ENCODE assay signal across 1 cellular context in the genomic region with DNA sequence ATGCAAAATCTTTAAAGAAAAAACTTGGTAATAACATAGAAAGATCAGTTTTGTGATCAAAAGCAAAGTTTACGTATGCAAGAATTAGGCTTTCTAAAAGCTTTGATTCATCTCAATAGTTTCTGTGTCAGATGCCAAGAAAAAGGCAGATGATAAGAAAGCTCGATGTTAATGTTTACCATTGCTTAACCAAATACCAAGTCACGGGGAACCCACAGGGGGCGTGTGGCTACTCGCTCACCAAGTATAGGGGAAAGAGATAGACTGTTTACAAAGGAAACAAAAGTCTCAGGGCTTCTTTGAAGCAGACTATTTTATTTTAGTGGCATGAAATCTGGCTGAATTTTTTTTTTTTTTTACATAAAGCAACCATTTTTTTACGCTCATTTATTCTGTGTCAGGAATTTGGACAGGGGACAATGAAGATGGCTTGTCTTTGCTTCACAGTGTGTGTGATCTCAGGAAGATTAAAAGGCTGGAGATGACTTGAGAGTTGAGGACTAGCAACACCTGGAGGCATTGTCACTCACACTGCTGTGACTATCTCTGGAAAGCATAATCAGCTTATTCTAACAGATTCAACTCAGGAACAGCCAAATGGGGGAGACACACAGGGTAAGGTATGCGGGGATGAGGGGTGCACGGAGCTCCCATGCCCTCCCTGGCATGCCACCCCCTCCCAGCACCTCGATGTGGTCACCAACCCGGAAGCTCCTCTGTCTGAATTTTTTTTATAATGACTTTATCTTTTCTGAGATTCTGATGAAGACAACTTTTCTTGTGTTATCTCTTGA.
TF ChIP-seq lines count a peak whose summit lies in the region.

No MANE protein-coding gene starts in this region.

TF ChIP-seq in K562, 482 proteins besides CTCF, POLR2A, EP300 and RAD21:
- TF ChIP-seq, protein P1, sequence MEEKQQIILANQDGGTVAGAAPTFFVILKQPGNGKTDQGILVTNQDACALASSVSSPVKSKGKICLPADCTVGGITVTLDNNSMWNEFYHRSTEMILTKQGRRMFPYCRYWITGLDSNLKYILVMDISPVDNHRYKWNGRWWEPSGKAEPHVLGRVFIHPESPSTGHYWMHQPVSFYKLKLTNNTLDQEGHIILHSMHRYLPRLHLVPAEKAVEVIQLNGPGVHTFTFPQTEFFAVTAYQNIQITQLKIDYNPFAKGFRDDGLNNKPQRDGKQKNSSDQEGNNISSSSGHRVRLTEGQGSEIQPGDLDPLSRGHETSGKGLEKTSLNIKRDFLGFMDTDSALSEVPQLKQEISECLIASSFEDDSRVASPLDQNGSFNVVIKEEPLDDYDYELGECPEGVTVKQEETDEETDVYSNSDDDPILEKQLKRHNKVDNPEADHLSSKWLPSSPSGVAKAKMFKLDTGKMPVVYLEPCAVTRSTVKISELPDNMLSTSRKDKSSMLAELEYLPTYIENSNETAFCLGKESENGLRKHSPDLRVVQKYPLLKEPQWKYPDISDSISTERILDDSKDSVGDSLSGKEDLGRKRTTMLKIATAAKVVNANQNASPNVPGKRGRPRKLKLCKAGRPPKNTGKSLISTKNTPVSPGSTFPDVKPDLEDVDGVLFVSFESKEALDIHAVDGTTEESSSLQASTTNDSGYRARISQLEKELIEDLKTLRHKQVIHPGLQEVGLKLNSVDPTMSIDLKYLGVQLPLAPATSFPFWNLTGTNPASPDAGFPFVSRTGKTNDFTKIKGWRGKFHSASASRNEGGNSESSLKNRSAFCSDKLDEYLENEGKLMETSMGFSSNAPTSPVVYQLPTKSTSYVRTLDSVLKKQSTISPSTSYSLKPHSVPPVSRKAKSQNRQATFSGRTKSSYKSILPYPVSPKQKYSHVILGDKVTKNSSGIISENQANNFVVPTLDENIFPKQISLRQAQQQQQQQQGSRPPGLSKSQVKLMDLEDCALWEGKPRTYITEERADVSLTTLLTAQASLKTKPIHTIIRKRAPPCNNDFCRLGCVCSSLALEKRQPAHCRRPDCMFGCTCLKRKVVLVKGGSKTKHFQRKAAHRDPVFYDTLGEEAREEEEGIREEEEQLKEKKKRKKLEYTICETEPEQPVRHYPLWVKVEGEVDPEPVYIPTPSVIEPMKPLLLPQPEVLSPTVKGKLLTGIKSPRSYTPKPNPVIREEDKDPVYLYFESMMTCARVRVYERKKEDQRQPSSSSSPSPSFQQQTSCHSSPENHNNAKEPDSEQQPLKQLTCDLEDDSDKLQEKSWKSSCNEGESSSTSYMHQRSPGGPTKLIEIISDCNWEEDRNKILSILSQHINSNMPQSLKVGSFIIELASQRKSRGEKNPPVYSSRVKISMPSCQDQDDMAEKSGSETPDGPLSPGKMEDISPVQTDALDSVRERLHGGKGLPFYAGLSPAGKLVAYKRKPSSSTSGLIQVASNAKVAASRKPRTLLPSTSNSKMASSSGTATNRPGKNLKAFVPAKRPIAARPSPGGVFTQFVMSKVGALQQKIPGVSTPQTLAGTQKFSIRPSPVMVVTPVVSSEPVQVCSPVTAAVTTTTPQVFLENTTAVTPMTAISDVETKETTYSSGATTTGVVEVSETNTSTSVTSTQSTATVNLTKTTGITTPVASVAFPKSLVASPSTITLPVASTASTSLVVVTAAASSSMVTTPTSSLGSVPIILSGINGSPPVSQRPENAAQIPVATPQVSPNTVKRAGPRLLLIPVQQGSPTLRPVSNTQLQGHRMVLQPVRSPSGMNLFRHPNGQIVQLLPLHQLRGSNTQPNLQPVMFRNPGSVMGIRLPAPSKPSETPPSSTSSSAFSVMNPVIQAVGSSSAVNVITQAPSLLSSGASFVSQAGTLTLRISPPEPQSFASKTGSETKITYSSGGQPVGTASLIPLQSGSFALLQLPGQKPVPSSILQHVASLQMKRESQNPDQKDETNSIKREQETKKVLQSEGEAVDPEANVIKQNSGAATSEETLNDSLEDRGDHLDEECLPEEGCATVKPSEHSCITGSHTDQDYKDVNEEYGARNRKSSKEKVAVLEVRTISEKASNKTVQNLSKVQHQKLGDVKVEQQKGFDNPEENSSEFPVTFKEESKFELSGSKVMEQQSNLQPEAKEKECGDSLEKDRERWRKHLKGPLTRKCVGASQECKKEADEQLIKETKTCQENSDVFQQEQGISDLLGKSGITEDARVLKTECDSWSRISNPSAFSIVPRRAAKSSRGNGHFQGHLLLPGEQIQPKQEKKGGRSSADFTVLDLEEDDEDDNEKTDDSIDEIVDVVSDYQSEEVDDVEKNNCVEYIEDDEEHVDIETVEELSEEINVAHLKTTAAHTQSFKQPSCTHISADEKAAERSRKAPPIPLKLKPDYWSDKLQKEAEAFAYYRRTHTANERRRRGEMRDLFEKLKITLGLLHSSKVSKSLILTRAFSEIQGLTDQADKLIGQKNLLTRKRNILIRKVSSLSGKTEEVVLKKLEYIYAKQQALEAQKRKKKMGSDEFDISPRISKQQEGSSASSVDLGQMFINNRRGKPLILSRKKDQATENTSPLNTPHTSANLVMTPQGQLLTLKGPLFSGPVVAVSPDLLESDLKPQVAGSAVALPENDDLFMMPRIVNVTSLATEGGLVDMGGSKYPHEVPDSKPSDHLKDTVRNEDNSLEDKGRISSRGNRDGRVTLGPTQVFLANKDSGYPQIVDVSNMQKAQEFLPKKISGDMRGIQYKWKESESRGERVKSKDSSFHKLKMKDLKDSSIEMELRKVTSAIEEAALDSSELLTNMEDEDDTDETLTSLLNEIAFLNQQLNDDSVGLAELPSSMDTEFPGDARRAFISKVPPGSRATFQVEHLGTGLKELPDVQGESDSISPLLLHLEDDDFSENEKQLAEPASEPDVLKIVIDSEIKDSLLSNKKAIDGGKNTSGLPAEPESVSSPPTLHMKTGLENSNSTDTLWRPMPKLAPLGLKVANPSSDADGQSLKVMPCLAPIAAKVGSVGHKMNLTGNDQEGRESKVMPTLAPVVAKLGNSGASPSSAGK (IDR thresholded peaks at IDR 0.05) = no peak
- TF ChIP-seq, protein P2, sequence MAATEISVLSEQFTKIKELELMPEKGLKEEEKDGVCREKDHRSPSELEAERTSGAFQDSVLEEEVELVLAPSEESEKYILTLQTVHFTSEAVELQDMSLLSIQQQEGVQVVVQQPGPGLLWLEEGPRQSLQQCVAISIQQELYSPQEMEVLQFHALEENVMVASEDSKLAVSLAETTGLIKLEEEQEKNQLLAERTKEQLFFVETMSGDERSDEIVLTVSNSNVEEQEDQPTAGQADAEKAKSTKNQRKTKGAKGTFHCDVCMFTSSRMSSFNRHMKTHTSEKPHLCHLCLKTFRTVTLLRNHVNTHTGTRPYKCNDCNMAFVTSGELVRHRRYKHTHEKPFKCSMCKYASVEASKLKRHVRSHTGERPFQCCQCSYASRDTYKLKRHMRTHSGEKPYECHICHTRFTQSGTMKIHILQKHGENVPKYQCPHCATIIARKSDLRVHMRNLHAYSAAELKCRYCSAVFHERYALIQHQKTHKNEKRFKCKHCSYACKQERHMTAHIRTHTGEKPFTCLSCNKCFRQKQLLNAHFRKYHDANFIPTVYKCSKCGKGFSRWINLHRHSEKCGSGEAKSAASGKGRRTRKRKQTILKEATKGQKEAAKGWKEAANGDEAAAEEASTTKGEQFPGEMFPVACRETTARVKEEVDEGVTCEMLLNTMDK (IDR thresholded peaks at IDR 0.05; ENCODE audit: borderline replicate concordance, insufficient read depth, low read depth, low read length, poor library complexity, severe bottlenecking) = peak; percentile 44
